In the genomic region with DNA sequence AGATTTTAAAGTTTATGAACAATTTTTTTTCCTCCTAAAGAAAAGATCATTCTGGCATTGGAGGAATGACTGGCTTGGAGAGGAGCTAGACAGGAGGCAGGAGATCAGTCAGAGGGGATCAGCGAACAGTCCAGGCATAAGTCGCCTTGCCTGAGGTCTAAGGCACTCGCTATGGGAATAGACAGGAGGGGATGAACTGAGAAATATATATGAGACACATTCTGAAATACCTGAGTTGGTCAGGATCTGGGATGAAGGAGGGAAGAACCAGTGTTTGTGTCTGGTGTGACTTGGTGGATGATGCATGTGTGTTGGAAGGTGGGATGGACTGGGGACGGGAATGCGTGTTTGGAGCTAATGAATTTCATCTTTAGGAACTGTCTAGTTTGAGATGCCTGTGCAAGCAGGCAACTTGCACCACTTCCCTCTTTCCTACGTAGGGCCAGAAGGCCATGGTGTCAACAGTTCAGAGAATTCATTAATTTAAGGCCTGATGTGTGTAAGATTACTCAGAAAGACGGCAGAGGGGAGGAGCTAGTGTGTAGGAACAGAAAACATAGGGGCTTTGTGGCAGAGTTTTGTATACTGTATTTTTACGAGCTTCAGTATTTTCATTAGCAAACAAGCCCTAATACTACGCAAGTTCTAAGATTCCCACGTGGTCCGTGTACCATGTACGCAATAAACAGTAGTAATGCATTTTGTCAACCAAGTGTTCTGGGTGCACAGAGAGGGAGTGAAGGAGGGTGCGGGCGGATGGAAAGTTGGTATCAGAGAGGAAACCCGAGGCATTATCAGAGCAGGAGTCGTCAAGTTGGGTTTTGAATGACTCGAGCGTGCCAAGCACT, we compare ENCODE assay signal across 8 cellular contexts. TPM values are rescaled to one million over a fixed set of nuclear protein-coding genes. Genes with fewer than 3 reads are reported as not detected.
DNase-seq lines count a peak whose midpoint lies in the region; ATAC-seq and TF ChIP-seq lines count a peak whose summit lies in the region.

No MANE protein-coding gene starts in this region.

- H3K27me3 ChIP-seq in SK-N-SH (ENCODE audit: insufficient read depth), result no peaks in the 10 kb centered on the region
- H3K27me3 ChIP-seq in brain microvascular endothelial cell (replicated peaks), result no peaks in the 10 kb centered on the region
- H3K27me3 ChIP-seq in layer of hippocampus (ENCODE audit: control insufficient read depth, insufficient read depth, low read length), result no peaks in the 10 kb centered on the region

- H4K20me1 ChIP-seq in SK-N-SH (ENCODE audit: insufficient read depth), result no peaks in the 10 kb centered on the region

- H3K9me2 ChIP-seq in SK-N-SH, result no peaks in the 10 kb centered on the region

- ATAC-seq in HG03066 (IDR thresholded peaks at IDR 0.05; ENCODE audit: low read depth, unreplicated experiment), result peak; percentile 18

- peaks cover 3 to 12% of the 10 kb centered on the region in 2 experiments for H3K4me1 ChIP-seq in SK-N-SH (ENCODE audit: control insufficient read depth in 1 of 2, insufficient read depth in 2 of 2, low read depth in 1 of 2, low read length in 1 of 2)

- peaks cover 42% of the 10 kb centered on the region for H3F3A ChIP-seq in SK-N-SH (replicated peaks; ENCODE audit: insufficient read depth)

- POLR2A ChIA-PET in SK-N-SH (lab: Yijun Ruan, JAX), result interaction anchor here (1.1 to 1.4 kb wide), 3 partner anchors 14 to 314 kb away, joined by 3 to 5 read pairs (median 4); a partner anchor contains a TSS

- TF ChIP-seq EP300 in SK-N-SH (IDR thresholded peaks at IDR 0.05; ENCODE audit: borderline replicate concordance in 1 of 2, low read depth in 1 of 2, low read length in 1 of 2), result no peak

- peaks cover 66% of the 10 kb centered on the region for H3K79me2 ChIP-seq in SK-N-SH (ENCODE audit: insufficient read depth)

- DNase-seq in NCI-H2029 treated with DMSO at 0.1 percent for 48 hours (lab: John Stamatoyannopoulos, UW) (peak; percentile 20), NCI-H2029 (lab: John Stamatoyannopoulos, UW) (no peak), SK-N-SH (peak; percentile 28), brain microvascular endothelial cell (no peak), occipital lobe (lab: John Stamatoyannopoulos, UW) (no peak)
- peak; percentile 26 for DNase-seq in stimulated activated CD8-positive, alpha-beta memory T cell treated with anti-CD3 and anti-CD28 coated beads, Interleukin-12 subunit alpha, Interleukin-12 subunit beta, amount 100 ng/mL, for 24 hours (ENCODE audit: extremely low read depth)

- no peak for TF ChIP-seq RAD21 in SK-N-SH (IDR thresholded peaks at IDR 0.05; ENCODE audit: low read length)

- H3K36me3 ChIP-seq in SK-N-SH (replicated peaks in 1 of 2; ENCODE audit: control insufficient read depth in 1 of 2, insufficient read depth in 2 of 2, low read length in 1 of 2), result peaks cover 34 to 37% of the 10 kb centered on the region in 2 experiments
- H3K36me3 ChIP-seq in brain microvascular endothelial cell (replicated peaks), result peaks cover 25% of the 10 kb centered on the region

- 12% methylated on average over 18 of the region's 18 CpGs for WGBS in SK-N-SH (ENCODE audit: low lambda C conversion rate)

- TF ChIP-seq CTCF in SK-N-SH (IDR thresholded peaks at IDR 0.05), result no peak
- TF ChIP-seq CTCF in brain microvascular endothelial cell (IDR thresholded peaks at IDR 0.05; ENCODE audit: low read depth, low read length, missing control alignments), result no peak

- H3K9me3 ChIP-seq in SK-N-SH, result no peaks in the 10 kb centered on the region

- H3K27ac ChIP-seq in SK-N-SH (ENCODE audit: low read depth in 2 of 2, low read length in 1 of 2) (peak overlapping the region; percentile 78 to 99), brain microvascular endothelial cell (peak overlapping the region; percentile 69), layer of hippocampus (ENCODE audit: low read depth, low read length) (peak overlapping the region; percentile 91)

- peak overlapping the region; percentile 95 for H3K4me2 ChIP-seq in SK-N-SH

- CTCF ChIA-PET in SK-N-SH (lab: Yijun Ruan, JAX), result interaction anchor here (0.6 to 1.8 kb wide), 8 partner anchors 8 to 560 kb away, joined by 3 to 6 read pairs (median 4); no protein-coding TSS in a partner anchor

- peak overlapping the region; percentile 68 for H3K9ac ChIP-seq in SK-N-SH

- H3K4me3 ChIP-seq in SK-N-SH (ENCODE audit: low read depth in 2 of 2, low read length in 1 of 2) (peak overlapping the region; percentile 80 to 92), brain microvascular endothelial cell (ENCODE audit: low read depth, low read length) (peak overlapping the region; percentile 98)

- in situ Hi-C loops in brain microvascular endothelial cell (cut with HindIII; ENCODE audit: low pct_ligation_motif_present, low sequenced_read_pairs), result no loop called here

- H2AFZ ChIP-seq in SK-N-SH (ENCODE audit: low read depth), result peak overlapping the region; percentile 85

TF ChIP-seq in SK-N-SH, 30 proteins besides CTCF, POLR2A, EP300 and RAD21:
- no peak for TF ChIP-seq ELF1 (IDR thresholded peaks at IDR 0.05)
- TF ChIP-seq NFIC (IDR thresholded peaks at IDR 0.05; ENCODE audit: borderline replicate concordance), result no peak
- TF ChIP-seq FOXM1 (IDR thresholded peaks at IDR 0.05; ENCODE audit: low read depth), result no peak
- TF ChIP-seq, protein P1, sequence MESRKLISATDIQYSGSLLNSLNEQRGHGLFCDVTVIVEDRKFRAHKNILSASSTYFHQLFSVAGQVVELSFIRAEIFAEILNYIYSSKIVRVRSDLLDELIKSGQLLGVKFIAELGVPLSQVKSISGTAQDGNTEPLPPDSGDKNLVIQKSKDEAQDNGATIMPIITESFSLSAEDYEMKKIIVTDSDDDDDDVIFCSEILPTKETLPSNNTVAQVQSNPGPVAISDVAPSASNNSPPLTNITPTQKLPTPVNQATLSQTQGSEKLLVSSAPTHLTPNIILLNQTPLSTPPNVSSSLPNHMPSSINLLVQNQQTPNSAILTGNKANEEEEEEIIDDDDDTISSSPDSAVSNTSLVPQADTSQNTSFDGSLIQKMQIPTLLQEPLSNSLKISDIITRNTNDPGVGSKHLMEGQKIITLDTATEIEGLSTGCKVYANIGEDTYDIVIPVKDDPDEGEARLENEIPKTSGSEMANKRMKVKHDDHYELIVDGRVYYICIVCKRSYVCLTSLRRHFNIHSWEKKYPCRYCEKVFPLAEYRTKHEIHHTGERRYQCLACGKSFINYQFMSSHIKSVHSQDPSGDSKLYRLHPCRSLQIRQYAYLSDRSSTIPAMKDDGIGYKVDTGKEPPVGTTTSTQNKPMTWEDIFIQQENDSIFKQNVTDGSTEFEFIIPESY (IDR thresholded peaks at IDR 0.05; ENCODE audit: borderline replicate concordance, low read depth), result no peak
- TF ChIP-seq, protein P2, sequence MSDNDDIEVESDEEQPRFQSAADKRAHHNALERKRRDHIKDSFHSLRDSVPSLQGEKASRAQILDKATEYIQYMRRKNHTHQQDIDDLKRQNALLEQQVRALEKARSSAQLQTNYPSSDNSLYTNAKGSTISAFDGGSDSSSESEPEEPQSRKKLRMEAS (IDR thresholded peaks at IDR 0.05; ENCODE audit: low read depth), result 0 out of 2 replicates have a peak, but pooled peaks have one; percentile 0
- peak; percentile 91 for TF ChIP-seq MXI1 (IDR thresholded peaks at IDR 0.05; ENCODE audit: low read depth, low read length)
- TF ChIP-seq RXRA (IDR thresholded peaks at IDR 0.05; ENCODE audit: borderline replicate concordance, low read depth), result no peak
- no peak for TF ChIP-seq TEAD4 (IDR thresholded peaks at IDR 0.05; ENCODE audit: borderline replicate concordance, insufficient read depth)
- TF ChIP-seq, protein P3, sequence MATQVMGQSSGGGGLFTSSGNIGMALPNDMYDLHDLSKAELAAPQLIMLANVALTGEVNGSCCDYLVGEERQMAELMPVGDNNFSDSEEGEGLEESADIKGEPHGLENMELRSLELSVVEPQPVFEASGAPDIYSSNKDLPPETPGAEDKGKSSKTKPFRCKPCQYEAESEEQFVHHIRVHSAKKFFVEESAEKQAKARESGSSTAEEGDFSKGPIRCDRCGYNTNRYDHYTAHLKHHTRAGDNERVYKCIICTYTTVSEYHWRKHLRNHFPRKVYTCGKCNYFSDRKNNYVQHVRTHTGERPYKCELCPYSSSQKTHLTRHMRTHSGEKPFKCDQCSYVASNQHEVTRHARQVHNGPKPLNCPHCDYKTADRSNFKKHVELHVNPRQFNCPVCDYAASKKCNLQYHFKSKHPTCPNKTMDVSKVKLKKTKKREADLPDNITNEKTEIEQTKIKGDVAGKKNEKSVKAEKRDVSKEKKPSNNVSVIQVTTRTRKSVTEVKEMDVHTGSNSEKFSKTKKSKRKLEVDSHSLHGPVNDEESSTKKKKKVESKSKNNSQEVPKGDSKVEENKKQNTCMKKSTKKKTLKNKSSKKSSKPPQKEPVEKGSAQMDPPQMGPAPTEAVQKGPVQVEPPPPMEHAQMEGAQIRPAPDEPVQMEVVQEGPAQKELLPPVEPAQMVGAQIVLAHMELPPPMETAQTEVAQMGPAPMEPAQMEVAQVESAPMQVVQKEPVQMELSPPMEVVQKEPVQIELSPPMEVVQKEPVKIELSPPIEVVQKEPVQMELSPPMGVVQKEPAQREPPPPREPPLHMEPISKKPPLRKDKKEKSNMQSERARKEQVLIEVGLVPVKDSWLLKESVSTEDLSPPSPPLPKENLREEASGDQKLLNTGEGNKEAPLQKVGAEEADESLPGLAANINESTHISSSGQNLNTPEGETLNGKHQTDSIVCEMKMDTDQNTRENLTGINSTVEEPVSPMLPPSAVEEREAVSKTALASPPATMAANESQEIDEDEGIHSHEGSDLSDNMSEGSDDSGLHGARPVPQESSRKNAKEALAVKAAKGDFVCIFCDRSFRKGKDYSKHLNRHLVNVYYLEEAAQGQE (IDR thresholded peaks at IDR 0.05; ENCODE audit: low read depth, low read length), result no peak
- TF ChIP-seq SIN3A (IDR thresholded peaks at IDR 0.05; ENCODE audit: borderline replicate concordance, low read depth, low read length), result no peak

RNA-seq across cellular contexts. Expression of a gene that starts 0.8 kb away (rescaled TPM):
- polyA plus RNA-seq in SK-N-SH (2012; rRNA removed), result 26.8 and 35.0 TPM in 2 replicates
- polyA plus RNA-seq in SK-N-SH (2012; cell fraction: cytosol; rRNA removed), result 13.3 and 18.4 TPM in 2 replicates
- polyA plus RNA-seq in SK-N-SH (2012; cell fraction: nucleus; rRNA removed), result 83.7 and 92.5 TPM in 2 replicates
- total RNA-seq in occipital lobe, result 14.0 TPM

Comparison
In these comparisons a context has a peak if more than half of its experiments do, and no peak if none do; other contexts are left out.
1. DNase-seq: peak in NCI-H2029 treated with DMSO at 0.1 percent for 48 hours (single experiment), SK-N-SH (single experiment) and stimulated activated CD8-positive, alpha-beta memory T cell treated with anti-CD3 and anti-CD28 coated beads, Interleukin-12 subunit alpha, Interleukin-12 subunit beta, amount 100 ng/mL, for 24 hours (single experiment); none in NCI-H2029 (single experiment), brain microvascular endothelial cell (single experiment) and occipital lobe (single experiment).
2. Peak in every context shown above with its lines, with median percentiles within 50 percentile points of each other: H3K27ac ChIP-seq.